13 cellular contexts compared by ENCODE assay signal in the genomic region with DNA sequence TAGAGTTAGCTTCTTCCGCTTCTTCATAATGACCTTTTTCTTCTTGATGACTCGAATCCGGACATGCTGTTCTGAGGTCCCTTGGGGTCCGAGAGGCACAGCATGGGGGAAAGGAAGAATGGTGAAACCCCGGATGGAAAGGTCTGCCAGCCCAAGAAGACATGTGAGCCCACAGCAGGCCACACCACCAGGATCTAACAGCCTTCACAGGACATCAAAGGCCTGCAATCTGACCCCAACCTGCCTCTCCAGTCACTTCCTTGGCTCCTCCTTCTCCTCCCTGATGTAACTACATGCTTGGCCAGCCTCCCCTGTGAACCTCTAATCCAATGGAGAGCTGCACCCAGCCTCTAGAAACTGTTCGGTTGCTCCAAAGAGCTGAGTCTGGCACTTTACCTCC. TPM values are rescaled to one million over a fixed set of nuclear protein-coding genes. Genes with fewer than 3 reads are reported as not detected.
DNase-seq lines count a peak whose midpoint lies in the region; ATAC-seq, FAIRE-seq and TF ChIP-seq lines count a peak whose summit lies in the region.
"Had no signal": no experiment of that assay in that cellular context is flagged by ENCODE, and none has a peak within 500 bp of the region (broad histone marks: within the 10 kb centered on the region; RNA-seq: fewer than 3 reads in every experiment).

No MANE protein-coding gene starts in this region.

- no peak overlapping the region for H3K27ac Mint-ChIP-seq in HFFc6
- H3K27ac Mint-ChIP-seq in stimulated activated naive CD8-positive, alpha-beta T cell treated with anti-CD3 and anti-CD28 coated beads, Interleukin-15, amount 100 ng/mL, for 72 hours: no peak overlapping the region

- peaks cover 40% of the 10 kb centered on the region for H3K27me3 Mint-ChIP-seq in HFFc6 (ENCODE audit: insufficient read depth)
- H3K27me3 Mint-ChIP-seq in stimulated activated naive CD8-positive, alpha-beta T cell treated with anti-CD3 and anti-CD28 coated beads, Interleukin-15, amount 100 ng/mL, for 72 hours: peaks cover 62% of the 10 kb centered on the region

- peak; percentile 10; the same call in 2 of the 3 replicates for ATAC-seq in SK-N-SH treated with all-trans-retinoic acid at 6 μM for 48 hours
- no peak for ATAC-seq in stimulated activated naive CD8-positive, alpha-beta T cell treated with anti-CD3 and anti-CD28 coated beads, Interleukin-15, amount 100 ng/mL, for 72 hours

- H3K4me3 Mint-ChIP-seq in HFFc6: no peak overlapping the region
- H3K4me3 Mint-ChIP-seq in stimulated activated naive CD8-positive, alpha-beta T cell treated with anti-CD3 and anti-CD28 coated beads, Interleukin-15, amount 100 ng/mL, for 72 hours: peak overlapping the region in 1 of 2 donors; percentile 91

- intact Hi-C loops in posterior vena cava (cut with DNase I): no loop called here

- peaks cover 17% of the 10 kb centered on the region for H3K4me1 Mint-ChIP-seq in HFFc6 (ENCODE audit: low read depth)
- H3K4me1 Mint-ChIP-seq in stimulated activated naive CD8-positive, alpha-beta T cell treated with anti-CD3 and anti-CD28 coated beads, Interleukin-15, amount 100 ng/mL, for 72 hours: peaks cover 38% of the 10 kb centered on the region

- DNase-seq in 8988T: peak; percentile 55
- DNase-seq in iPS-NIHi7 (ENCODE audit: extremely low spot score): peak; percentile 75
- DNase-seq in HFFc6: no peak
- no peak for DNase-seq in stimulated activated naive CD8-positive, alpha-beta T cell treated with anti-CD3 and anti-CD28 coated beads, Interleukin-15, amount 100 ng/mL, for 72 hours
- no peak for DNase-seq in posterior vena cava (ENCODE audit: low spot score)
- no peak for DNase-seq in SIG-M5 (lab: John Stamatoyannopoulos, UW)
- DNase-seq: heart right ventricle; MG63; stimulated activated CD4-positive, alpha-beta T cell treated with anti-CD3 and anti-CD28 coated beads, Interleukin-2, amount 100 ng/mL, for 24 hours had no signal

- peaks cover 9% of the 10 kb centered on the region; the same call in 1 of the 2 replicates for H3K36me3 Mint-ChIP-seq in HFFc6 (ENCODE audit: low read depth)

- no peak for TF ChIP-seq CTCF in HFFc6 (IDR thresholded peaks at IDR 0.05)

- H3K9me3 Mint-ChIP-seq in HFFc6: peaks cover 4% of the 10 kb centered on the region; the same call in 1 of the 2 replicates
- no peaks in the 10 kb centered on the region for H3K9me3 Mint-ChIP-seq in stimulated activated naive CD8-positive, alpha-beta T cell treated with anti-CD3 and anti-CD28 coated beads, Interleukin-15, amount 100 ng/mL, for 72 hours
- H3K9me3 Mint-ChIP-seq: T-helper 1 cell treated with Interleukin-12 subunit alpha and Interleukin-12 subunit beta and Interleukin-4 antibody, amounts not matched to agents 30 μg/mL and 1 μg/mL, for 36 hours had no signal

- peak; percentile 6 for FAIRE-seq in G401.6 (lab: Jason Lieb, UNC)

TF ChIP-seq in SK-N-SH treated with all-trans-retinoic acid at 6 μM for 48 hours, 23 proteins besides CTCF, POLR2A, EP300 and RAD21:
- TF ChIP-seq, protein P1, sequence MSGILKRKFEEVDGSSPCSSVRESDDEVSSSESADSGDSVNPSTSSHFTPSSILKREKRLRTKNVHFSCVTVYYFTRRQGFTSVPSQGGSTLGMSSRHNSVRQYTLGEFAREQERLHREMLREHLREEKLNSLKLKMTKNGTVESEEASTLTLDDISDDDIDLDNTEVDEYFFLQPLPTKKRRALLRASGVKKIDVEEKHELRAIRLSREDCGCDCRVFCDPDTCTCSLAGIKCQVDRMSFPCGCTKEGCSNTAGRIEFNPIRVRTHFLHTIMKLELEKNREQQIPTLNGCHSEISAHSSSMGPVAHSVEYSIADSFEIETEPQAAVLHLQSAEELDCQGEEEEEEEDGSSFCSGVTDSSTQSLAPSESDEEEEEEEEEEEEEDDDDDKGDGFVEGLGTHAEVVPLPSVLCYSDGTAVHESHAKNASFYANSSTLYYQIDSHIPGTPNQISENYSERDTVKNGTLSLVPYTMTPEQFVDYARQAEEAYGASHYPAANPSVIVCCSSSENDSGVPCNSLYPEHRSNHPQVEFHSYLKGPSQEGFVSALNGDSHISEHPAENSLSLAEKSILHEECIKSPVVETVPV (CRISPR knock-in tag; IDR thresholded peaks at IDR 0.05): no peak
- no peak for TF ChIP-seq TCF4 (CRISPR knock-in tag; IDR thresholded peaks at IDR 0.05; ENCODE audit: borderline replicate concordance)
- TF ChIP-seq ZNF70 (CRISPR knock-in tag; IDR thresholded peaks at IDR 0.05): no peak
- no peak for TF ChIP-seq BACH2 (CRISPR knock-in tag; IDR thresholded peaks at IDR 0.05; ENCODE audit: borderline replicate concordance)
- no peak for TF ChIP-seq TOX (CRISPR knock-in tag; IDR thresholded peaks at IDR 0.05; ENCODE audit: borderline replicate concordance)

RNA-seq across cellular contexts. Expression of a gene that starts 1.6 kb away (rescaled TPM):
- total RNA-seq in HFFc6 (2021; fragmentation: NEBNext Ultra II Directional; extraction: Animal tissue kit (Norgen Biotek cat#: 25700)): under 1 TPM in 1 of 6 experiments, not detected in 5; 0.10 TPM
- 10 to 100 TPM in 1 of 2 donors, 1 to 10 TPM in 1; 9.6 to 36.6 TPM for total RNA-seq in posterior vena cava

RNA-seq across cellular contexts. Expression of a gene that starts 16.0 kb away (rescaled TPM):
- total RNA-seq in HFFc6 (2021; fragmentation: NEBNext Ultra II Directional; extraction: Animal tissue kit (Norgen Biotek cat#: 25700)): not detected
- total RNA-seq in posterior vena cava: not detected
- total RNA-seq: dermis microvascular lymphatic vessel endothelial cell, heart right ventricle had no signal

RNA-seq across cellular contexts. Expression of a gene that starts 17.4 kb away (rescaled TPM):
- not detected for total RNA-seq in HFFc6 (2021; fragmentation: NEBNext Ultra II Directional; extraction: Animal tissue kit (Norgen Biotek cat#: 25700))
- total RNA-seq in posterior vena cava: not detected
- total RNA-seq: dermis microvascular lymphatic vessel endothelial cell, heart right ventricle had no signal

RNA-seq across cellular contexts. Expression of a gene that starts 41.6 kb away (rescaled TPM):
- total RNA-seq in HFFc6 (2021; fragmentation: NEBNext Ultra II Directional; extraction: Animal tissue kit (Norgen Biotek cat#: 25700)): 10 to 100 TPM; 22.0 to 24.8 (median 23.8) TPM
- 10 to 100 TPM; 20.1 to 24.8 TPM for total RNA-seq in posterior vena cava

RNA-seq across cellular contexts. Expression of a gene that starts 41.7 kb away (rescaled TPM):
- total RNA-seq in HFFc6 (2021; fragmentation: NEBNext Ultra II Directional; extraction: Animal tissue kit (Norgen Biotek cat#: 25700)): 10 to 100 TPM; 30.6 to 36.3 (median 35.2) TPM
- total RNA-seq in posterior vena cava: 10 to 100 TPM; 32.3 to 33.1 TPM

Comparison
In these comparisons a context has a peak if more than half of its experiments do, and no peak if none do; other contexts are left out.
1. DNase-seq: peak in 8988T (single experiment) and iPS-NIHi7 (single experiment); none in HFFc6 (single experiment), stimulated activated naive CD8-positive, alpha-beta T cell treated with anti-CD3 and anti-CD28 coated beads, Interleukin-15, amount 100 ng/mL, for 72 hours (0 of 2), posterior vena cava (single experiment) and SIG-M5 (single experiment).
2. RNA of a gene that starts 1.6 kb away (total RNA-seq): 9.6 to 36.6 TPM in posterior vena cava; 0.10 TPM in HFFc6; every median in the first group is over 4 times any median in the second.